1 cellular context compared by ENCODE assay signal in genomic region chr17:63113167-63113566, GRCh38.
TF ChIP-seq lines count a peak whose summit lies in the region.

No MANE protein-coding gene starts in this region.

TF ChIP-seq in HCT116, 20 proteins besides CTCF, POLR2A, EP300 and RAD21 (continued from another document):
- TF ChIP-seq ZBTB33 (IDR thresholded peaks at IDR 0.05; ENCODE audit: extremely low read depth, insufficient replicate concordance, low read length) (no peak), MAX (IDR thresholded peaks at IDR 0.05) (no peak), EZH2 (IDR thresholded peaks at IDR 0.05) (no peak)
